In genomic region chr7:127437772-127438330, GRCh38 we compare ENCODE assay signal across 14 cellular contexts. TPM values are rescaled to one million over a fixed set of nuclear protein-coding genes. Genes with fewer than 3 reads are reported as not detected.
DNase-seq lines count a peak whose midpoint lies in the region; ATAC-seq, FAIRE-seq and TF ChIP-seq lines count a peak whose summit lies in the region.
"Had no signal": no experiment of that assay in that cellular context is flagged by ENCODE, and none has a peak within 500 bp of the region (broad histone marks: within the 10 kb centered on the region; RNA-seq: fewer than 3 reads in every experiment).

No MANE protein-coding gene starts in this region.

- no peak for FAIRE-seq in HTR-8/SVneo (lab: Jason Lieb, UNC)

- H3K27ac ChIP-seq in coronary artery (no peak overlapping the region), upper lobe of right lung (no peak overlapping the region), right atrium auricular region (no peak overlapping the region)
- H3K27ac ChIP-seq: colonic mucosa, heart right ventricle, KMS-11 had no signal

- DNase-seq in AG20443 (ENCODE audit: low spot score) (peak; percentile 70), HTR-8/SVneo (ENCODE audit: insufficient read length, low spot score) (peak; percentile 57), cardiac fibroblast (ENCODE audit: low read depth in 2 of 2) (peak; percentile 3 to 64), non-pigmented ciliary epithelial cell (ENCODE audit: low read depth) (peak; percentile 60), coronary artery (ENCODE audit: low spot score) (no peak), upper lobe of right lung (no peak), AML-193 (lab: John Stamatoyannopoulos, UW) (no peak), right atrium auricular region (ENCODE audit: low spot score) (no peak)
- DNase-seq: Calu3, colonic mucosa, heart right ventricle, NCI-H2029 treated with DMSO at 0.1 percent for 48 hours, T-helper 1 cell had no signal

- intact Hi-C loops in upper lobe of right lung (cut with DNase I), result no loop called here

- H3K27me3 ChIP-seq in upper lobe of right lung (no peaks in the 10 kb centered on the region), right atrium auricular region (no peaks in the 10 kb centered on the region)
- H3K27me3 ChIP-seq: colonic mucosa had no signal

- TF ChIP-seq CTCF in cardiac fibroblast (IDR thresholded peaks at IDR 0.05; ENCODE audit: low read depth, low read length) (no peak), coronary artery (IDR thresholded peaks at IDR 0.05) (no peak), upper lobe of right lung (IDR thresholded peaks at IDR 0.05) (no peak), right atrium auricular region (IDR thresholded peaks at IDR 0.05) (no peak)

- H3K36me3 ChIP-seq in upper lobe of right lung (no peaks in the 10 kb centered on the region), right atrium auricular region (no peaks in the 10 kb centered on the region)
- H3K36me3 ChIP-seq: colonic mucosa, heart right ventricle had no signal

- no peak for ATAC-seq in upper lobe of right lung
- ATAC-seq: heart right ventricle had no signal

- no peaks in the 10 kb centered on the region for H3K9me3 ChIP-seq in upper lobe of right lung
- H3K9me3 ChIP-seq in right atrium auricular region, result no peaks in the 10 kb centered on the region
- H3K9me3 ChIP-seq: colonic mucosa, heart right ventricle had no signal

- H3K4me3 ChIP-seq in cardiac fibroblast (replicated peaks in 1 of 2; ENCODE audit: low read depth in 2 of 2, low read length in 2 of 2), result no peak overlapping the region
- H3K4me3 ChIP-seq in coronary artery, result no peak overlapping the region
- H3K4me3 ChIP-seq in upper lobe of right lung, result no peak overlapping the region
- no peak overlapping the region for H3K4me3 ChIP-seq in right atrium auricular region
- H3K4me3 ChIP-seq: colonic mucosa, heart right ventricle had no signal

- H3K4me1 ChIP-seq in upper lobe of right lung (no peaks in the 10 kb centered on the region), right atrium auricular region (no peaks in the 10 kb centered on the region)
- H3K4me1 ChIP-seq: colonic mucosa, heart right ventricle had no signal

RNA-seq across cellular contexts. Expression of gene ZNF800, which starts 45.3 kb away (rescaled TPM):
- total RNA-seq in upper lobe of right lung (34.9 TPM), right atrium auricular region (10 to 100 TPM; 23.3 to 24.9 TPM)

Comparison
In these comparisons a context has a peak if more than half of its experiments do, and no peak if none do; other contexts are left out.
1. DNase-seq: peak in AG20443 (single experiment), HTR-8/SVneo (single experiment), cardiac fibroblast (2 of 2) and non-pigmented ciliary epithelial cell (single experiment); none in coronary artery (single experiment), upper lobe of right lung (single experiment), AML-193 (0 of 2) and right atrium auricular region (single experiment).